Comparison of ENCODE assay signal across 18 cellular contexts in genomic region chr9:9521033-9521779, GRCh38.
"Had no signal": no experiment of that assay in that cellular context is flagged by ENCODE, and none has a peak within 500 bp of the region (broad histone marks: within the 10 kb centered on the region; RNA-seq: fewer than 3 reads in every experiment).

No MANE protein-coding gene starts in this region.

- H3K27me3 Mint-ChIP-seq: activated CD4-positive, alpha-beta T cell treated with anti-CD3 and anti-CD28 coated beads, Interleukin-2, amount 10 ng/mL, durations not matched to agents 7 days and 5 days; activated naive CD8-positive, alpha-beta T cell treated with anti-CD3 and anti-CD28 coated beads, Interleukin-2, amount 50 U/mL, for 24 hours; naive B cell; stimulated activated naive B cell treated with anti-CD40 and anti-IgM and Interleukin-4, amounts not matched to agents 10 μg/mL and 1 μg/mL and 100 μg/mL, for 72 hours had no signal

- H3K4me1 Mint-ChIP-seq: activated CD4-positive, alpha-beta T cell treated with anti-CD3 and anti-CD28 coated beads, Interleukin-2, amount 10 ng/mL, durations not matched to agents 7 days and 5 days; activated naive CD8-positive, alpha-beta T cell treated with anti-CD3 and anti-CD28 coated beads, Interleukin-2, amount 50 U/mL, for 24 hours; immature natural killer cell; naive B cell; stimulated activated naive B cell treated with anti-CD40 and anti-IgM and Interleukin-4, amounts not matched to agents 10 μg/mL and 1 μg/mL and 100 μg/mL, for 72 hours had no signal

- H3K9me3 ChIP-seq: testis, upper lobe of left lung had no signal

- H3K27me3 ChIP-seq: testis, upper lobe of left lung had no signal

- H3K4me3 ChIP-seq: testis, upper lobe of left lung had no signal

- H3K4me3 Mint-ChIP-seq: activated CD4-positive, alpha-beta T cell treated with anti-CD3 and anti-CD28 coated beads, Interleukin-2, amount 10 ng/mL, durations not matched to agents 7 days and 5 days; activated CD8-positive, alpha-beta T cell treated with anti-CD3 and anti-CD28 coated beads, Interleukin-2, amount 10 ng/mL, durations not matched to agents 7 days and 5 days; activated naive CD8-positive, alpha-beta T cell treated with anti-CD3 and anti-CD28 coated beads, Interleukin-2, amount 50 U/mL, for 24 hours; activated T-helper 1 cell treated with anti-CD3 and anti-CD28 coated beads, Interleukin-12 subunit alpha, Interleukin-12 subunit beta, Interleukin-2, Interleukin-4 antibody, amounts not matched to agents 30 ng/mL and 10 ng/mL and 1 ng/mL, durations not matched to agents 14 hours and 24 hours and 36 hours; brain; immature natural killer cell; naive B cell; stimulated activated naive B cell treated with anti-CD40 and anti-IgM and Interleukin-4, amounts not matched to agents 10 μg/mL and 1 μg/mL and 100 μg/mL, for 72 hours had no signal

- H3K27ac Mint-ChIP-seq: activated CD4-positive, alpha-beta T cell treated with anti-CD3 and anti-CD28 coated beads, Interleukin-2, amount 10 ng/mL, durations not matched to agents 7 days and 5 days; activated CD8-positive, alpha-beta T cell treated with anti-CD3 and anti-CD28 coated beads, Interleukin-2, amount 10 ng/mL, durations not matched to agents 7 days and 5 days; activated naive CD8-positive, alpha-beta T cell treated with anti-CD3 and anti-CD28 coated beads, Interleukin-2, amount 50 U/mL, for 24 hours; activated T-helper 1 cell treated with anti-CD3 and anti-CD28 coated beads, Interleukin-12 subunit alpha, Interleukin-12 subunit beta, Interleukin-2, Interleukin-4 antibody, amounts not matched to agents 30 ng/mL and 10 ng/mL and 1 ng/mL, durations not matched to agents 14 hours and 24 hours and 36 hours; brain; immature natural killer cell; naive B cell; stimulated activated naive B cell treated with anti-CD40 and anti-IgM and Interleukin-4, amounts not matched to agents 10 μg/mL and 1 μg/mL and 100 μg/mL, for 72 hours had no signal

- H3K27ac ChIP-seq: testis, upper lobe of left lung had no signal

- ATAC-seq: activated CD8-positive, alpha-beta T cell treated with anti-CD3 and anti-CD28 coated beads, Interleukin-2, amount 10 ng/mL, durations not matched to agents 7 days and 5 days; activated naive CD8-positive, alpha-beta T cell treated with anti-CD3 and anti-CD28 coated beads, Interleukin-2, amount 50 U/mL, for 24 hours; stimulated activated naive B cell treated with anti-CD40 and anti-IgM and Interleukin-4, amounts not matched to agents 10 μg/mL and 1 μg/mL and 100 μg/mL, for 72 hours had no signal

- DNase-seq: activated CD4-positive, alpha-beta T cell treated with anti-CD3 and anti-CD28 coated beads, Interleukin-2, amount 10 ng/mL, durations not matched to agents 7 days and 5 days; activated CD4-positive, CD25-positive, alpha-beta regulatory T cell treated with anti-CD3 and anti-CD28 coated beads, Interleukin-2, amount 50 U/mL, for 72 hours; activated CD8-positive, alpha-beta T cell treated with anti-CD3 and anti-CD28 coated beads, Interleukin-2, amount 10 ng/mL, durations not matched to agents 7 days and 5 days; activated gamma-delta T cell; activated naive CD4-positive, alpha-beta T cell treated with anti-CD3 and anti-CD28 coated beads, Interleukin-2, amount 50 U/mL, for 16 hours; activated naive CD8-positive, alpha-beta T cell treated with anti-CD3 and anti-CD28 coated beads, Interleukin-2, amount 50 U/mL, for 24 hours; aorta; foreskin fibroblast; immature natural killer cell; kidney glomerular epithelial cell; naive B cell; stimulated activated CD4-positive, alpha-beta T cell treated with anti-CD3 and anti-CD28 coated beads, Interleukin-2, amount 100 ng/mL, for 48 hours; stimulated activated CD8-positive, alpha-beta memory T cell treated with anti-CD3 and anti-CD28 coated beads, Interleukin-4, amount 100 ng/mL, for 48 hours; stimulated activated naive B cell treated with anti-CD40 and anti-IgM and Interleukin-4, amounts not matched to agents 10 μg/mL and 1 μg/mL and 100 μg/mL, for 72 hours; testis; upper lobe of left lung had no signal

- H3K4me1 ChIP-seq: testis had no signal

- H3K36me3 Mint-ChIP-seq: brain; immature natural killer cell; naive B cell; stimulated activated naive B cell treated with anti-CD40 and anti-IgM and Interleukin-4, amounts not matched to agents 10 μg/mL and 1 μg/mL and 100 μg/mL, for 72 hours had no signal

- H3K36me3 ChIP-seq: upper lobe of left lung had no signal

- H3K9me3 Mint-ChIP-seq: activated CD4-positive, alpha-beta T cell treated with anti-CD3 and anti-CD28 coated beads, Interleukin-2, amount 10 ng/mL, durations not matched to agents 7 days and 5 days; activated naive CD8-positive, alpha-beta T cell treated with anti-CD3 and anti-CD28 coated beads, Interleukin-2, amount 50 U/mL, for 24 hours; activated T-helper 1 cell treated with anti-CD3 and anti-CD28 coated beads, Interleukin-12 subunit alpha, Interleukin-12 subunit beta, Interleukin-2, Interleukin-4 antibody, amounts not matched to agents 30 ng/mL and 10 ng/mL and 1 ng/mL, durations not matched to agents 14 hours and 24 hours and 36 hours; brain; naive B cell; stimulated activated naive B cell treated with anti-CD40 and anti-IgM and Interleukin-4, amounts not matched to agents 10 μg/mL and 1 μg/mL and 100 μg/mL, for 72 hours had no signal
